ENCODE assay signal across 16 cellular contexts in the genomic region with DNA sequence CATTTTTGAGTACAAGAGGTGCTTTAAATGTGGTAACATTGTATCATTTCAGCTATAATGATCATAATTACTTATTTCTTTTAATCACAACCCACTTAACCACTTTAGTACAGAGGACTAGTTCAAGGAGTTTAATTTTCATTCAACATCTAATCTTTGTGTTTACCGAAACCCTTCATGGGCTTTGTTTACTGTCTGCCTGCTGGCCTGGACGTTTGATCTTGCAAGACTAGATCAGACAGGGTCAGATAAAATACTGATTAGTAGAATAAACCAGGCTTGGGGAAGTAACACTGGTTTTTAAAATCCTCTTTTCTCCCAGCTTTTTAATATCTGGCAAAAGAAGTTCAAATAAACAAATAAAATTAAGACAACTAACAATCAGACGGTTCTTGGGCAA.
"Had no signal": no experiment of that assay in that cellular context is flagged by ENCODE, and none has a peak within 500 bp of the region (broad histone marks: within the 10 kb centered on the region; RNA-seq: fewer than 3 reads in every experiment).

No MANE protein-coding gene starts in this region.

- H3K9me3 ChIP-seq: breast epithelium, gastroesophageal sphincter, pancreas, stomach, thoracic aorta had no signal

- H3K4me1 ChIP-seq: breast epithelium, gastroesophageal sphincter, pancreas, stomach had no signal

- ATAC-seq: activated CD8-positive, alpha-beta T cell treated with anti-CD3 and anti-CD28 coated beads for 36 hours; gastroesophageal sphincter; pancreas had no signal

- H3K27ac ChIP-seq: breast epithelium, gastroesophageal sphincter, hepatocyte, pancreas, skin epidermis, stomach, thoracic aorta, VCaP had no signal

- DNase-seq: activated CD4-positive, alpha-beta T cell treated with anti-CD3 and anti-CD28 coated beads for 4 hours; activated CD8-positive, alpha-beta memory T cell treated with anti-CD3 and anti-CD28 coated beads, Interleukin-2, amount 50 U/mL, for 48 hours; activated CD8-positive, alpha-beta T cell treated with anti-CD3 and anti-CD28 coated beads for 36 hours; aorta; dermis blood vessel endothelial cell; kidney; pancreas; retina; stomach had no signal

- H3K27ac Mint-ChIP-seq: activated CD8-positive, alpha-beta T cell treated with anti-CD3 and anti-CD28 coated beads for 36 hours had no signal

- H3K9me3 Mint-ChIP-seq: activated CD8-positive, alpha-beta T cell treated with anti-CD3 and anti-CD28 coated beads for 36 hours had no signal

- H3K4me3 ChIP-seq: breast epithelium, gastroesophageal sphincter, hepatocyte, pancreas, skin epidermis, stomach, thoracic aorta had no signal

- H3K27me3 ChIP-seq: breast epithelium, gastroesophageal sphincter, hepatocyte, pancreas, stomach had no signal

- H3K36me3 ChIP-seq: breast epithelium, gastroesophageal sphincter, pancreas, stomach, thoracic aorta had no signal

- H3K4me1 Mint-ChIP-seq: neural crest cell had no signal

- H3K4me3 Mint-ChIP-seq: activated CD8-positive, alpha-beta T cell treated with anti-CD3 and anti-CD28 coated beads for 36 hours; neural crest cell had no signal
